ENCODE assay signal across 9 cellular contexts in the genomic region with DNA sequence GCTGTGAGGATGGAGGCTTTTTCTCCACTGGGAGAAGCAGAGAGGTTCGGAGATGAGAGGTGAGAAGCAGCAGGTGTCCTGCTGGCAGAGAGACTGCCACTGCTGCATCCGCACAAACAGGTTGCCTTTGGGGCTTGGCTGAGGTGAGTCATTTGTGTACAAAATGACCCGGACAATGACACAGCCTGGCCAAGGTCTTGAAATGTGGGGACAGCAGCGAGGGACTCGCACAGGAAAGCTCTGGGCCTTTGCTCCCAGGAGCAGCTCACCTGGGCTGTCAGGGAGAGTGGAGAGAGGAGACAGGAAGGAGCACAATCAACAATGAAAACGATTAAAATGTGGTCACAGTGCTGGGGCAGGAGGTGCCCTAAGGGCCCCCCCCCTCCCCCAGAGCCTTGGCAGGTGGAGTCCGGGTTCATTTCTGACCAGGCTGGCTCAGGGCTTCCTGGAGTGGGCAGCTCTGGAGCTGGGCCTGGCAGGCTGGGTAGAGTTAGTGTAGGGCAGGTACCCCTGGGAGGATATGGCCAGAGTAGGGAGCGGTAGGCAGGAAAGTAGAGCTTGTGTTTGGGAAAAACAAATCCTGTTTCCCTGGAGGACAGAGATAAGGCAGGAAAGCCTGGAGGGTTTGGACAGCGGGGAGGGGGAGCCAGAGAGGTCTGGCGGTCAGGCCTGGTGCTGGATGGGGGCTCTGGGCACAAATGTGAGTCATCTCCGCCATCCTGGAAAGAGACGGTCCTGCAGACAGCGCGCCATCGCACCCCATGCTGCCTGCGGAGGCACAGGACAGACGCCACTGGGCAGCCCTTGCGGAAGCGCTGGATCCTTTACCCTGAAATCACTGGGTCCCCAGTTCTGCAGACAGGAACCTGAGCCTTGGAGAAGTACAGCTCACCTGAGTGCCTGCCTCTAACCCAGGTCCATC. TPM values are rescaled to one million over a fixed set of nuclear protein-coding genes. Genes with fewer than 3 reads are reported as not detected.
DNase-seq lines count a peak whose midpoint lies in the region; ATAC-seq, FAIRE-seq and TF ChIP-seq lines count a peak whose summit lies in the region.
"Had no signal": no experiment of that assay in that cellular context is flagged by ENCODE, and none has a peak within 500 bp of the region (broad histone marks: within the 10 kb centered on the region; RNA-seq: fewer than 3 reads in every experiment).

No MANE protein-coding gene starts in this region.

- H3K4me3 ChIP-seq in RWPE2 (ENCODE audit: severe bottlenecking) (no peak overlapping the region), esophagus squamous epithelium (no peak overlapping the region), prostate gland (no peak overlapping the region)

- TF ChIP-seq CTCF in HFFc6 (IDR thresholded peaks at IDR 0.05): no peak
- TF ChIP-seq CTCF in RWPE2 (IDR thresholded peaks at IDR 0.05; ENCODE audit: poor library complexity, severe bottlenecking): no peak
- peak in 1 of 6 experiments; percentile 6 for TF ChIP-seq CTCF in esophagus squamous epithelium (IDR thresholded peaks at IDR 0.05)
- TF ChIP-seq CTCF in prostate gland (IDR thresholded peaks at IDR 0.05): no peak

- TF ChIP-seq POLR2A in esophagus squamous epithelium (IDR thresholded peaks at IDR 0.05) (no peak), prostate gland (IDR thresholded peaks at IDR 0.05) (no peak)

- DNase-seq in HFFc6 (no peak), RWPE2 (ENCODE audit: low spot score) (peak; percentile 48), esophagus squamous epithelium (lab: John Stamatoyannopoulos, UW) (no peak), posterior vena cava (ENCODE audit: low spot score) (peak; percentile 80), prostate gland (ENCODE audit: low spot score) (no peak), urothelium cell line (ENCODE audit: low spot score) (no peak)
- DNase-seq: NCI-H2171 had no signal

- H3K27me3 ChIP-seq in RWPE2 (ENCODE audit: insufficient read depth, poor library complexity, severe bottlenecking) (no peaks in the 10 kb centered on the region), esophagus squamous epithelium (no peaks in the 10 kb centered on the region), prostate gland (replicated peaks; ENCODE audit: insufficient read depth) (no peaks in the 10 kb centered on the region)

- H3K4me1 ChIP-seq in RWPE2 (ENCODE audit: insufficient read depth, poor library complexity, severe bottlenecking) (peaks cover 18% of the 10 kb centered on the region), esophagus squamous epithelium (peaks cover 40 to 54% (median 41%) of the 10 kb centered on the region in 3 donors), prostate gland (replicated peaks) (no peaks in the 10 kb centered on the region)

- no peak for FAIRE-seq in urothelium cell line (lab: Jason Lieb, UNC)

- peaks cover 9% of the 10 kb centered on the region for H3K36me3 Mint-ChIP-seq in HFFc6 (ENCODE audit: low read depth)

- peaks cover 18% of the 10 kb centered on the region for H3K27me3 Mint-ChIP-seq in HFFc6 (ENCODE audit: insufficient read depth)

- no peak overlapping the region for H3K27ac Mint-ChIP-seq in HFFc6

- WGBS in esophagus squamous epithelium, 2 donors: 59 to 67% methylated on average over 9 to 19 of the region's 19 CpGs
- 70% methylated on average over 18 of the region's 19 CpGs for WGBS in prostate gland

- ATAC-seq in RWPE2 (ENCODE audit: low read depth) (peak; percentile 17; the same call in 2 of the 3 replicates), HG03571 (IDR thresholded peaks at IDR 0.05; ENCODE audit: unreplicated experiment) (no peak), HG02678 (IDR thresholded peaks at IDR 0.05; ENCODE audit: unreplicated experiment) (no peak)

- no peaks in the 10 kb centered on the region for H3K36me3 ChIP-seq in RWPE2 (ENCODE audit: low read depth)
- no peaks in the 10 kb centered on the region for H3K36me3 ChIP-seq in esophagus squamous epithelium
- H3K36me3 ChIP-seq in prostate gland: no peaks in the 10 kb centered on the region

- H3K27ac ChIP-seq in RWPE2 (ENCODE audit: poor library complexity, severe bottlenecking) (peak overlapping the region; percentile 35), esophagus squamous epithelium (peak overlapping the region; percentile 74 to 88 (median 83)), prostate gland (no peak overlapping the region)

- H3K4me3 Mint-ChIP-seq in HFFc6: peak overlapping the region; percentile 66; the same call in 1 of the 2 replicates

- H3K9me3 ChIP-seq in RWPE2 (ENCODE audit: severe bottlenecking) (no peaks in the 10 kb centered on the region), esophagus squamous epithelium (peaks cover 0 to 16% (median 8%) of the 10 kb centered on the region in 3 donors), prostate gland (no peaks in the 10 kb centered on the region)

- intact Hi-C loops in esophagus squamous epithelium (cut with DNase I) (no loop called here), posterior vena cava (cut with DNase I) (no loop called here), prostate gland (cut with DNase I) (loop anchor here (5.0 kb wide), 2 partner anchors 77 to 162 kb away; a partner anchor contains a TSS)

- peaks cover 14% of the 10 kb centered on the region for H3K4me1 Mint-ChIP-seq in HFFc6 (ENCODE audit: low read depth)

- peaks cover 14% of the 10 kb centered on the region for H3K9me3 Mint-ChIP-seq in HFFc6

RNA-seq across cellular contexts. Expression of a gene that starts 37.8 kb away (rescaled TPM):
- 1 to 10 TPM; 4.7 to 8.2 (median 6.5) TPM for total RNA-seq in HFFc6 (2021; fragmentation: NEBNext Ultra II Directional; extraction: Animal tissue kit (Norgen Biotek cat#: 25700))
- total RNA-seq in esophagus squamous epithelium: 10 to 100 TPM; 38.7 to 50.6 (median 43.7) TPM
- 1 to 10 TPM; 2.6 to 2.8 TPM for total RNA-seq in posterior vena cava
- 10 to 100 TPM; 24.2 to 38.2 TPM for total RNA-seq in prostate gland

RNA-seq across cellular contexts. Expression of a gene that starts 44.9 kb away (rescaled TPM):
- total RNA-seq in HFFc6 (2021; fragmentation: NEBNext Ultra II Directional; extraction: Animal tissue kit (Norgen Biotek cat#: 25700)): 10 to 100 TPM in 3 of 6 experiments, 1 to 10 TPM in 3; 6.8 to 16.3 (median 9.5) TPM
- total RNA-seq in esophagus squamous epithelium (100 to 1,000 TPM in 1 of 4 donors, 10 to 100 TPM in 3; 27.0 to 122 (median 33.3) TPM), posterior vena cava (10 to 100 TPM; 15.9 to 18.6 TPM), prostate gland (10 to 100 TPM; 12.1 to 20.2 TPM)

Comparison
In these comparisons a context has a peak if more than half of its experiments do, and no peak if none do; other contexts are left out.
1. DNase-seq: peak in RWPE2 (single experiment) and posterior vena cava (single experiment); none in HFFc6 (single experiment), esophagus squamous epithelium (single experiment), prostate gland (single experiment) and urothelium cell line (single experiment).
2. H3K27ac ChIP-seq: peak in RWPE2 (single experiment) and esophagus squamous epithelium (4 of 4); none in prostate gland (0 of 2).